In the genomic region with DNA sequence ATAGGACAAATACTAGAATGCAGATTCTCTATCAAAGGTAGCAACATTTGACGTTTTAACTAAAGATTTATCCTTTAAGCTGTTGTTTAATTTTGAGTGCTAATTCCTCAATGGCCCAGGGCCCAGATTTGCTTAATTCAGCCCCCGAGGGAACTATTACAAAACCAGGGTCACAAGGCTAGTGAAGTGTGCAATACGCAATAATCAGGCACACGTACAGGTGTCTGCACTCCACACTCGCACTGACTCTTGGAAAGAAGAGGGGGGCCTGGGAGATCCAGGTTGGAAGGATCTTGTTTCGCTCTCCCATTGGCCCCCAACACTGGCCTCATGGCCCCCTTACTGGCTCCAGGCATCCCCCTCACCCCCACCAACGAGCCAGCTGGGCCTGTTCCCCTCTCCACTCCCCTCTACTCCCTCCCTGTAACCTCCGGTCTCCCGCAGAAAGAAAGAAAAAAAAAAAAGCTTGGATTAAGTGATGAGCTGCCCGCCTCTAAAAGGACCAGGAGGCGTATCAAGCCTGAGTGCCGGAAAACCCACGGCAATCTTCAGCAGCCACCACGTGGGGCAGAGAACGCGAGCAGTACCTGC, we compare ENCODE assay signal across 12 cellular contexts. TPM values are rescaled to one million over a fixed set of nuclear protein-coding genes. Genes with fewer than 3 reads are reported as not detected.
A peak's percentile ranks its signal among the peaks of the same experiment; 100 is the strongest.
DNase-seq lines count a peak whose midpoint lies in the region; ATAC-seq and TF ChIP-seq lines count a peak whose summit lies in the region.
"Had no signal": no experiment of that assay in that cellular context is flagged by ENCODE, and none has a peak within 500 bp of the region (broad histone marks: within the 10 kb centered on the region; RNA-seq: fewer than 3 reads in every experiment).

No MANE protein-coding gene starts in this region.

- 11 to 14% (median 12%) methylated on average over 16 of the region's 16 CpGs for WGBS in heart left ventricle, 4 donors

- no peak overlapping the region for H3K27ac Mint-ChIP-seq in type B pancreatic cell
- H3K27ac Mint-ChIP-seq: CD4-positive, alpha-beta memory T cell had no signal

- H3K4me1 ChIP-seq in heart left ventricle (peaks cover 0 to 21% (median 2%) of the 10 kb centered on the region in 12 donors), right atrium auricular region (peaks cover 0 to 23% of the 10 kb centered on the region in 2 donors), adipocyte (ENCODE audit: control insufficient read depth, insufficient read depth, low read length) (peaks cover 15% of the 10 kb centered on the region)

- H3K36me3 ChIP-seq in heart left ventricle (no peaks in the 10 kb centered on the region), right atrium auricular region (no peaks in the 10 kb centered on the region), adipocyte (ENCODE audit: control insufficient read depth, insufficient read depth, low read length, severe bottlenecking) (no peaks in the 10 kb centered on the region)

- no peaks in the 10 kb centered on the region for H3K9me3 Mint-ChIP-seq in type B pancreatic cell

- no peak for TF ChIP-seq CTCF in heart left ventricle (IDR thresholded peaks at IDR 0.05)
- no peak for TF ChIP-seq CTCF in right atrium auricular region (IDR thresholded peaks at IDR 0.05)
- TF ChIP-seq CTCF in type B pancreatic cell (conservative IDR thresholded peaks at IDR 0.05), result no peak

- H3K27ac ChIP-seq in heart left ventricle (no peak overlapping the region), right atrium auricular region (no peak overlapping the region)

- peak overlapping the region; percentile 70 for H3K4me3 Mint-ChIP-seq in type B pancreatic cell
- H3K4me3 Mint-ChIP-seq: CD4-positive, alpha-beta memory T cell had no signal

- no peaks in the 10 kb centered on the region for H3K36me3 Mint-ChIP-seq in type B pancreatic cell
- H3K36me3 Mint-ChIP-seq: CD4-positive, alpha-beta memory T cell had no signal

- intact Hi-C loops in heart left ventricle (cut with DNase I), result loop anchor here in 3 of 10 donors (5.0 to 10.0 kb wide), 3 partner anchors 340 to 345 kb away; no protein-coding TSS in a partner anchor

- DNase-seq in heart left ventricle (no peak), right atrium auricular region (ENCODE audit: low spot score) (no peak), adipocyte (ENCODE audit: low read depth) (no peak), type B pancreatic cell (ENCODE audit: extremely low spot score, unreplicated experiment) (no peak), HCEC 1CT (no peak), NCI-H446 (lab: John Stamatoyannopoulos, UW) (no peak)
- DNase-seq in stimulated activated CD4-positive, alpha-beta T cell treated with anti-CD3 and anti-CD28 coated beads, Interleukin-4, amount 100 ng/mL, for 1 hour, result no peak
- DNase-seq: CD4-positive, alpha-beta memory T cell; Karpas-422 had no signal

- no peak for TF ChIP-seq POLR2A in heart left ventricle (IDR thresholded peaks at IDR 0.05)

- H3K27me3 Mint-ChIP-seq in type B pancreatic cell, result peaks cover 41% of the 10 kb centered on the region

- H3K9me3 ChIP-seq in heart left ventricle, result no peaks in the 10 kb centered on the region
- no peaks in the 10 kb centered on the region for H3K9me3 ChIP-seq in right atrium auricular region
- no peaks in the 10 kb centered on the region for H3K9me3 ChIP-seq in adipocyte (ENCODE audit: control insufficient read depth, low read length)

- H3K9ac ChIP-seq in adipocyte (ENCODE audit: low read length), result no peak overlapping the region

- peaks cover 32 to 99% (median 60%) of the 10 kb centered on the region in 9 donors for H3K27me3 ChIP-seq in heart left ventricle
- H3K27me3 ChIP-seq in right atrium auricular region, result peaks cover 0 to 11% of the 10 kb centered on the region in 2 donors
- H3K27me3 ChIP-seq in adipocyte (replicated peaks; ENCODE audit: control insufficient read depth, insufficient read depth, low read length), result peaks cover 14% of the 10 kb centered on the region

- H3K4me3 ChIP-seq in heart left ventricle, result peak overlapping the region in 10 of 12 donors; percentile 5 to 33 (median 18)
- peak overlapping the region in 1 of 2 donors; percentile 40 for H3K4me3 ChIP-seq in right atrium auricular region
- peak overlapping the region; percentile 62 for H3K4me3 ChIP-seq in adipocyte (ENCODE audit: low read length)
- peak overlapping the region; percentile 48 for H3K4me3 ChIP-seq in iPS-11a (ENCODE audit: low read depth, low read length)

- ATAC-seq in heart left ventricle, result no peak
- ATAC-seq: HCT116 had no signal

- peaks cover 26% of the 10 kb centered on the region for H3K4me1 Mint-ChIP-seq in type B pancreatic cell (ENCODE audit: unreplicated experiment)

RNA-seq across cellular contexts. Expression of gene KIRREL3, which starts 2.2 kb away (rescaled TPM):
- 1 to 10 TPM in 1 of 9 donors, under 1 TPM in 8; 0.08 to 1.3 (median 0.29) TPM for total RNA-seq in heart left ventricle
- polyA plus RNA-seq in heart left ventricle, result under 1 TPM; 0.18 to 0.27 TPM
- under 1 TPM; 0.51 to 0.74 TPM for total RNA-seq in right atrium auricular region
- total RNA-seq in type B pancreatic cell (ENCODE audit: low replicate concordance), result 1.00 and 4.1 TPM in 2 replicates
- total RNA-seq: bronchial epithelial cell; CD4-positive, alpha-beta memory T cell had no signal
- polyA plus RNA-seq: CD4-positive, alpha-beta memory T cell had no signal
